22 cellular contexts compared by ENCODE assay signal in genomic region chr9:129457325-129457779, GRCh38.
DNase-seq lines count a peak whose midpoint lies in the region; ATAC-seq and TF ChIP-seq lines count a peak whose summit lies in the region.
"Had no signal": no experiment of that assay in that cellular context is flagged by ENCODE, and none has a peak within 500 bp of the region (broad histone marks: within the 10 kb centered on the region; RNA-seq: fewer than 3 reads in every experiment).

No MANE protein-coding gene starts in this region.

- H3K36me3 ChIP-seq in Panc1 (ENCODE audit: control insufficient read depth, insufficient read depth, low read length) = no peaks in the 10 kb centered on the region
- H3K36me3 ChIP-seq: neutrophil, uterus had no signal

- no TSS peak for BruUV-seq in Panc1 (replicated peaks; lab: Mats Ljungman, UMichigan)

- DNase-seq in activated CD4-positive, alpha-beta memory T cell treated with anti-CD3 and anti-CD28 coated beads for 36 hours = no peak
- DNase-seq in activated CD4-positive, alpha-beta memory T cell treated with anti-CD3 and anti-CD28 coated beads, Interleukin-2, amount 10 ng/mL, durations not matched to agents 7 days and 5 days = no peak
- DNase-seq in Panc1 (ENCODE audit: low read depth, low spot score) = no peak
- no peak for DNase-seq in effector memory CD8-positive, alpha-beta T cell
- DNase-seq in medulla oblongata (ENCODE audit: extremely low spot score) = no peak
- no peak for DNase-seq in stimulated activated CD4-positive, alpha-beta T cell treated with anti-CD3 and anti-CD28 coated beads, Interleukin-15, amount 100 ng/mL, for 24 hours
- no peak for DNase-seq in lower leg skin (ENCODE audit: low spot score in 2 of 2)
- DNase-seq: body of pancreas, NCI-H146, NCI-H2171, NCI-H69, psoas muscle, SHP77 treated with DMSO at 0.1 percent for 48 hours, uterus had no signal

- no peaks in the 10 kb centered on the region for H3K36me3 Mint-ChIP-seq in activated CD4-positive, alpha-beta memory T cell treated with anti-CD3 and anti-CD28 coated beads for 36 hours
- H3K36me3 Mint-ChIP-seq in activated CD4-positive, alpha-beta memory T cell treated with anti-CD3 and anti-CD28 coated beads, Interleukin-2, amount 10 ng/mL, durations not matched to agents 7 days and 5 days (ENCODE audit: low read depth) = no peaks in the 10 kb centered on the region
- H3K36me3 Mint-ChIP-seq in effector memory CD8-positive, alpha-beta T cell (ENCODE audit: insufficient read depth) = peaks cover 57% of the 10 kb centered on the region
- H3K36me3 Mint-ChIP-seq: activated naive CD8-positive, alpha-beta T cell treated with anti-CD3 and anti-CD28 coated beads, Interleukin-2, amount 10 ng/mL, durations not matched to agents 7 days and 5 days had no signal

- intact Hi-C loops in activated CD4-positive, alpha-beta memory T cell treated with anti-CD3 and anti-CD28 coated beads for 36 hours (cut with micrococcal nuclease) = no loop called here
- intact Hi-C loops in Panc1 (cut with micrococcal nuclease; ENCODE audit: unreplicated experiment) (no loop called here), lower leg skin (cut with DNase I; ENCODE audit: low total_unique reads) (no loop called here)

- peak overlapping the region; percentile 3 for H3K27ac Mint-ChIP-seq in activated CD4-positive, alpha-beta memory T cell treated with anti-CD3 and anti-CD28 coated beads for 36 hours
- H3K27ac Mint-ChIP-seq in activated CD4-positive, alpha-beta memory T cell treated with anti-CD3 and anti-CD28 coated beads, Interleukin-2, amount 10 ng/mL, durations not matched to agents 7 days and 5 days = no peak overlapping the region
- H3K27ac Mint-ChIP-seq in effector memory CD8-positive, alpha-beta T cell = peak overlapping the region; percentile 83 to 98
- H3K27ac Mint-ChIP-seq: activated T-cell treated with anti-CD3 and anti-CD28 coated beads, Interleukin-2, amount 50 U/mL, for 72 hours had no signal

- peaks cover 41% of the 10 kb centered on the region for H3K4me1 Mint-ChIP-seq in activated CD4-positive, alpha-beta memory T cell treated with anti-CD3 and anti-CD28 coated beads for 36 hours (ENCODE audit: low read depth)
- peaks cover 41% of the 10 kb centered on the region for H3K4me1 Mint-ChIP-seq in activated CD4-positive, alpha-beta memory T cell treated with anti-CD3 and anti-CD28 coated beads, Interleukin-2, amount 10 ng/mL, durations not matched to agents 7 days and 5 days
- peaks cover 28 to 50% of the 10 kb centered on the region in 2 donors for H3K4me1 Mint-ChIP-seq in effector memory CD8-positive, alpha-beta T cell (ENCODE audit: low read depth in 2 of 2)

- H3K4me3 Mint-ChIP-seq in activated CD4-positive, alpha-beta memory T cell treated with anti-CD3 and anti-CD28 coated beads for 36 hours = no peak overlapping the region
- no peak overlapping the region for H3K4me3 Mint-ChIP-seq in activated CD4-positive, alpha-beta memory T cell treated with anti-CD3 and anti-CD28 coated beads, Interleukin-2, amount 10 ng/mL, durations not matched to agents 7 days and 5 days
- peak overlapping the region in 1 of 2 donors; percentile 8 for H3K4me3 Mint-ChIP-seq in effector memory CD8-positive, alpha-beta T cell

- no peak for TF ChIP-seq CTCF in Panc1 (IDR thresholded peaks at IDR 0.05)
- TF ChIP-seq CTCF in lower leg skin (IDR thresholded peaks at IDR 0.05) = no peak

- 93 to 95% methylated on average over 6 of the region's 6 CpGs for WGBS in lower leg skin, 2 donors

- POLR2A ChIA-PET in activated CD4-positive, alpha-beta memory T cell treated with anti-CD3 and anti-CD28 coated beads for 36 hours (lab: Charles Lee) = no interaction called here
- POLR2A ChIA-PET in activated CD4-positive, alpha-beta memory T cell treated with anti-CD3 and anti-CD28 coated beads, Interleukin-2, amount 10 ng/mL, durations not matched to agents 7 days and 5 days (lab: Charles Lee) = interaction anchor here (3.2 kb wide), 1 partner anchor 20 kb away, joined by 14 read pairs; no protein-coding TSS in a partner anchor
- POLR2A ChIA-PET in Panc1 (lab: Charles Lee) = no interaction called here

- H3K4me3 ChIP-seq in Panc1 (ENCODE audit: low read depth in 2 of 2, low read length in 2 of 2) = no peak overlapping the region
- H3K4me3 ChIP-seq in lower leg skin (ENCODE audit: low read depth, poor library complexity, severe bottlenecking) = no peak overlapping the region
- H3K4me3 ChIP-seq: A549, body of pancreas, coronary artery, psoas muscle, uterus had no signal

- peak overlapping the region; percentile 87 for H3K27ac ChIP-seq in Panc1 (ENCODE audit: low read length)
- peak overlapping the region; percentile 95 for H3K27ac ChIP-seq in temporal lobe (ENCODE audit: low read depth, low read length)

- peaks cover 42% of the 10 kb centered on the region for H3K4me1 ChIP-seq in Panc1 (ENCODE audit: control insufficient read depth, insufficient read depth, low read length)

- no peaks in the 10 kb centered on the region for H3K27me3 Mint-ChIP-seq in activated CD4-positive, alpha-beta memory T cell treated with anti-CD3 and anti-CD28 coated beads for 36 hours
- peaks cover 16% of the 10 kb centered on the region for H3K27me3 Mint-ChIP-seq in activated CD4-positive, alpha-beta memory T cell treated with anti-CD3 and anti-CD28 coated beads, Interleukin-2, amount 10 ng/mL, durations not matched to agents 7 days and 5 days
- H3K27me3 Mint-ChIP-seq in effector memory CD8-positive, alpha-beta T cell = no peaks in the 10 kb centered on the region
- H3K27me3 Mint-ChIP-seq: stimulated activated naive CD8-positive, alpha-beta T cell treated with anti-CD3 and anti-CD28 coated beads, Interleukin-15, amount 100 ng/mL, for 72 hours had no signal

- no peaks in the 10 kb centered on the region for H3K27me3 ChIP-seq in Panc1 (ENCODE audit: control insufficient read depth, insufficient read depth, low read length)
- H3K27me3 ChIP-seq: body of pancreas, neutrophil, uterus had no signal

- H3K9me3 Mint-ChIP-seq in activated CD4-positive, alpha-beta memory T cell treated with anti-CD3 and anti-CD28 coated beads for 36 hours = peaks cover 4% of the 10 kb centered on the region
- H3K9me3 Mint-ChIP-seq in activated CD4-positive, alpha-beta memory T cell treated with anti-CD3 and anti-CD28 coated beads, Interleukin-2, amount 10 ng/mL, durations not matched to agents 7 days and 5 days = no peaks in the 10 kb centered on the region
- peaks cover 0 to 16% of the 10 kb centered on the region in 2 donors for H3K9me3 Mint-ChIP-seq in effector memory CD8-positive, alpha-beta T cell
- H3K9me3 Mint-ChIP-seq: IgD-negative memory B cell had no signal

- no peak for TF ChIP-seq POLR2A in lower leg skin (IDR thresholded peaks at IDR 0.05)

- no peaks in the 10 kb centered on the region for H3K9me3 ChIP-seq in Panc1 (ENCODE audit: control insufficient read depth, insufficient read depth, low read depth, low read length)
- H3K9me3 ChIP-seq: A549, body of pancreas, neutrophil, psoas muscle, uterus had no signal

- CTCF ChIA-PET in activated CD4-positive, alpha-beta memory T cell treated with anti-CD3 and anti-CD28 coated beads for 36 hours (lab: Charles Lee) = interaction anchor here (2.0 kb wide), 1 partner anchor 284 kb away, joined by 8 read pairs; no protein-coding TSS in a partner anchor
- CTCF ChIA-PET in activated CD4-positive, alpha-beta memory T cell treated with anti-CD3 and anti-CD28 coated beads, Interleukin-2, amount 10 ng/mL, durations not matched to agents 7 days and 5 days (lab: Charles Lee) = no interaction called here
- CTCF ChIA-PET in Panc1 (lab: Charles Lee) = no interaction called here

- no peak for ATAC-seq in Panc1
- no peak for ATAC-seq in effector memory CD8-positive, alpha-beta T cell (replicated peaks)
- ATAC-seq: A549, body of pancreas, psoas muscle had no signal

- in situ Hi-C loops in Panc1 (cut with HindIII; ENCODE audit: low pct_unique_long_range_greater_than_20kb, low sequenced_read_pairs) = no loop called here
